ENCODE assay signal across 1 cellular context in the genomic region with DNA sequence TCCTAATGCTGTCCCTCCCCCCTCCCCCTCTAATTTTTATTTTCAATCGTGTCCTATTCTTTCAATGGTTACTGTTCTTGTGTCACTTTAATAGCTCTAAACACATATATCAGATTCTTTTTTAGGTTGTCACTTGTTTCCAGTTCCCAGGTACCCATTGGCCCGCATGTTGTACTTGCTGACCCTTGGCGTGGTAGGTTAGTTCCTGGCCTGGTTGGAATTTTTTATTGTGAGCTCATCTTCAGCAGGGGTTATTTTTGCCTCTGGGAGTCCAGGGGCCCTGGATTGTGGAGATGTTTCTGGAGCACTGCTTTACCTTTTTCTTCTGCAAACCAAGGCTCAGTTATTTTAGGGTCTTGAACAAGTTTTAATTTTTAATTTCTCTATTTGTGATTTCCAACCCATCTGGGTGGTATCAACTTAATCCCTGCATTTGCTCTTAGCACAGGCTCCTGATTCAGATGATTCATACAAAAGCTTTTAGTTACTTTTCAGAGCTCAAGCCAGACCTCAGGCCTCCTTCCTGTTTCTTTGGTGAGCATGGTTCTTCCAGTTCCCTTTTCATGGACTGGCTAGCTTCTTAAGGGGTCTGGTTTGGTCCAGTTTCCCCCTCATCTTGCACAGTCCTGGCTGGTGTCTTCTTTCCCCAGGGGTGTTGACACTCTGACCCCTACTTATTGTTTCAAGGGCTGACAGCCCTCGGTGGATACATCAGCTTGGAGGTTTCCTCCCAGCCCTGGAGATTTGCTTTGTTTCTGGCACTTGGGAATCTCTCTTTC.
A peak's percentile ranks its signal among the peaks of the same experiment; 100 is the strongest.
TF ChIP-seq lines count a peak whose summit lies in the region.

No MANE protein-coding gene starts in this region.

TF ChIP-seq in H1, 55 proteins besides CTCF, POLR2A, EP300 and RAD21:
- TF ChIP-seq NRF1 (IDR thresholded peaks at IDR 0.05; ENCODE audit: low read depth, low read length) (0 out of 2 replicates have a peak, but pooled peaks have one; percentile 1), POLR2AphosphoS5 (IDR thresholded peaks at IDR 0.05; ENCODE audit: low read depth, low read length) (no peak)
